ENCODE assay signal across 1 cellular context in the genomic region with DNA sequence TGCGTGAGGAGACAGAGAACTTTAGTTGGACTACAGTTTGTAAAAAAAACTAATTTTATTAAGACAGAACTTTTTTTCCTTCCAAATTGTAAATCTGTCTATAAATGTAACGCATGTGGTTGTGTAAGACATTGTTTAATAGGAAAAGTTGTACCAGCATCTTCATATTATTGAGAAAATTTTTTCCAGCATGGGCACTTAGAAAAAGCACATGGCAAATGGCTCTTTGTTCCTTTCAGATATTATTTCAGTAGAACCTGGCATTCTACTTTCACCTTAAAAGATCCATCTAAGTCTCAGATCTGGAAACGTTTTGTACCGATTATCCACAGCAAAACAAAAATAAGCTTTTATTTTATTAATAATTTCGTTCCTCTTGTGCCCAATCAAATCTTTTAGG.
TF ChIP-seq lines count a peak whose summit lies in the region.

No MANE protein-coding gene starts in this region.

TF ChIP-seq in IMR-90, 13 proteins besides CTCF, POLR2A, EP300 and RAD21:
- no peak for TF ChIP-seq NFE2L2 (IDR thresholded peaks at IDR 0.05; ENCODE audit: low read depth, low read length)
- TF ChIP-seq MAFK (IDR thresholded peaks at IDR 0.05; ENCODE audit: low read depth, low read length), result no peak
- no peak for TF ChIP-seq FOS (IDR thresholded peaks at IDR 0.05; ENCODE audit: low read depth, low read length)
- no peak for TF ChIP-seq MXI1 (IDR thresholded peaks at IDR 0.05; ENCODE audit: borderline replicate concordance, low read depth, low read length)
- TF ChIP-seq, protein P1, sequence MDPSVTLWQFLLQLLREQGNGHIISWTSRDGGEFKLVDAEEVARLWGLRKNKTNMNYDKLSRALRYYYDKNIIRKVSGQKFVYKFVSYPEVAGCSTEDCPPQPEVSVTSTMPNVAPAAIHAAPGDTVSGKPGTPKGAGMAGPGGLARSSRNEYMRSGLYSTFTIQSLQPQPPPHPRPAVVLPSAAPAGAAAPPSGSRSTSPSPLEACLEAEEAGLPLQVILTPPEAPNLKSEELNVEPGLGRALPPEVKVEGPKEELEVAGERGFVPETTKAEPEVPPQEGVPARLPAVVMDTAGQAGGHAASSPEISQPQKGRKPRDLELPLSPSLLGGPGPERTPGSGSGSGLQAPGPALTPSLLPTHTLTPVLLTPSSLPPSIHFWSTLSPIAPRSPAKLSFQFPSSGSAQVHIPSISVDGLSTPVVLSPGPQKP (IDR thresholded peaks at IDR 0.05; ENCODE audit: borderline replicate concordance, low read depth, low read length), result no peak
- no peak for TF ChIP-seq BHLHE40 (IDR thresholded peaks at IDR 0.05; ENCODE audit: low read depth, low read length)
- TF ChIP-seq CEBPB (IDR thresholded peaks at IDR 0.05; ENCODE audit: low read depth, low read length), result no peak
- TF ChIP-seq, protein P2, sequence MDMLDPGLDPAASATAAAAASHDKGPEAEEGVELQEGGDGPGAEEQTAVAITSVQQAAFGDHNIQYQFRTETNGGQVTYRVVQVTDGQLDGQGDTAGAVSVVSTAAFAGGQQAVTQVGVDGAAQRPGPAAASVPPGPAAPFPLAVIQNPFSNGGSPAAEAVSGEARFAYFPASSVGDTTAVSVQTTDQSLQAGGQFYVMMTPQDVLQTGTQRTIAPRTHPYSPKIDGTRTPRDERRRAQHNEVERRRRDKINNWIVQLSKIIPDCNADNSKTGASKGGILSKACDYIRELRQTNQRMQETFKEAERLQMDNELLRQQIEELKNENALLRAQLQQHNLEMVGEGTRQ (IDR thresholded peaks at IDR 0.05; ENCODE audit: low read depth, low read length), result no peak
- TF ChIP-seq RCOR1 (IDR thresholded peaks at IDR 0.05; ENCODE audit: insufficient replicate concordance, low read length), result no peak
- no peak for TF ChIP-seq SMC3 (IDR thresholded peaks at IDR 0.05; ENCODE audit: low read depth, low read length)
- TF ChIP-seq MAZ (IDR thresholded peaks at IDR 0.05; ENCODE audit: borderline replicate concordance, low read depth, low read length), result no peak
- no peak for TF ChIP-seq CHD1 (IDR thresholded peaks at IDR 0.05; ENCODE audit: low read depth, low read length)
- no peak for TF ChIP-seq RFX5 (IDR thresholded peaks at IDR 0.05; ENCODE audit: low read depth, low read length)
